Comparison of ENCODE assay signal across 21 cellular contexts in the genomic region with DNA sequence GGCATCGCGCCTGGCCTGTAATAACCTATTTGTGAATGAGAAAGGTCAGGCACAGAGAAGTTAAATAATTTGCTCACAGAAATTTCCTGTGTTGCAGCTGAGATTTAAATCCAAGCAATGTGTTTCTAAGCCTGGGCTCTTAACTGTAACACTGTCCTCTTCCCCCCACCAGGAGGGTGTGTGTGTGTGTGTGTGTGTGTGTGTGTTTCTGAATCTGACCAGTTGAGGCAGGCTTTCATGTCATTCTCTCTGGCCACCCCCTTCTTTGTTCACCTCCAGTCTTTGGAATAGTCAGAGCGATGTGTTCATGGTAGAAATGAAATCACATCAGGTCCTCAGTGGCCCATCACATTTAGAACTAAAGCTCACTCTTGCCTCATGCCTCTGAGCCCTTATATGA.
DNase-seq lines count a peak whose midpoint lies in the region; ATAC-seq and TF ChIP-seq lines count a peak whose summit lies in the region.
"Had no signal": no experiment of that assay in that cellular context is flagged by ENCODE, and none has a peak within 500 bp of the region (broad histone marks: within the 10 kb centered on the region; RNA-seq: fewer than 3 reads in every experiment).

No MANE protein-coding gene starts in this region.

- 0 out of 2 replicates have a peak, but pooled peaks have one; percentile 7 for TF ChIP-seq CTCF in 22Rv1 (IDR thresholded peaks at IDR 0.05)
- TF ChIP-seq CTCF in HEK293 (tag by site-specific recombination; IDR thresholded peaks at IDR 0.05) = peak; percentile 72
- TF ChIP-seq CTCF in brain (conservative IDR thresholded peaks at IDR 0.05) = no peak
- TF ChIP-seq CTCF in gastroesophageal sphincter (IDR thresholded peaks at IDR 0.05) = no peak
- no peak for TF ChIP-seq CTCF in natural killer cell (IDR thresholded peaks at IDR 0.05)

- intact Hi-C loops in natural killer cell (cut with micrococcal nuclease) = no loop called here

- no peaks in the 10 kb centered on the region for H3K27me3 Mint-ChIP-seq in brain
- H3K27me3 Mint-ChIP-seq in natural killer cell (ENCODE audit: low read depth in 2 of 2) = no peaks in the 10 kb centered on the region
- H3K27me3 Mint-ChIP-seq: activated CD8-positive, alpha-beta memory T cell treated with anti-CD3 and anti-CD28 coated beads, Interleukin-2, amount 10 ng/mL, durations not matched to agents 7 days and 5 days; activated naive CD8-positive, alpha-beta T cell had no signal

- no peak overlapping the region for H3K4me3 ChIP-seq in HEK293 (ENCODE audit: low read depth, low read length)
- no peak overlapping the region for H3K4me3 ChIP-seq in gastroesophageal sphincter
- H3K4me3 ChIP-seq: A549; BLaER1 treated with 17β-estradiol and CSF1 and Interleukin-3, amounts not matched to agents 10 nM and 100 nM; lung had no signal

- WGBS in gastroesophageal sphincter (ENCODE audit: low coverage in 1 of 2), 2 donors = 89 to 100% methylated on average over 3 of the region's 3 CpGs

- no peaks in the 10 kb centered on the region for H3K27me3 ChIP-seq in gastroesophageal sphincter
- H3K27me3 ChIP-seq: BLaER1 treated with 17β-estradiol and CSF1 and Interleukin-3, amounts not matched to agents 10 nM and 100 nM had no signal

- H3K9me3 Mint-ChIP-seq in brain (peaks cover 0 to 4% (median 0%) of the 10 kb centered on the region in 5 experiments), natural killer cell (no peaks in the 10 kb centered on the region)

- H3K4me1 Mint-ChIP-seq in brain (peaks cover 52% of the 10 kb centered on the region), natural killer cell (no peaks in the 10 kb centered on the region)
- H3K4me1 Mint-ChIP-seq: naive B cell had no signal

- H3K36me3 ChIP-seq in HEK293 (ENCODE audit: control insufficient read depth in 2 of 2, insufficient read depth in 1 of 2, low read length in 2 of 2) (no peaks in the 10 kb centered on the region), gastroesophageal sphincter (no peaks in the 10 kb centered on the region)

- CTCF ChIA-PET in HEK293 (lab: Yijun Ruan, JAX) = interaction anchor here (0.6 to 6.5 kb wide), 17 partner anchors 9 to 500 kb away, joined by 3 to 68 read pairs (median 3); a partner anchor contains a TSS

- no peak for TF ChIP-seq EP300 in gastroesophageal sphincter (IDR thresholded peaks at IDR 0.05)

- peak; percentile 21 for DNase-seq in kidney tubule cell (ENCODE audit: low spot score)
- DNase-seq in NCI-H2107 (lab: John Stamatoyannopoulos, UW) = no peak
- no peak for DNase-seq in natural killer cell
- DNase-seq: activated CD4-positive, alpha-beta T cell treated with anti-CD3 and anti-CD28 coated beads for 4 hours; activated CD8-positive, alpha-beta memory T cell treated with anti-CD3 and anti-CD28 coated beads, Interleukin-2, amount 10 ng/mL, durations not matched to agents 7 days and 5 days; naive B cell; NCI-H1436; NCI-H2171 treated with DMSO at 0.1 percent for 48 hours; NCI-H526 treated with DMSO at 0.1 percent for 48 hours; SW 1271 had no signal

- POLR2A ChIA-PET in HEK293 (lab: Yijun Ruan, JAX) = interaction anchor here (0.7 kb wide), 1 partner anchor 129 kb away, joined by 3 read pairs; no protein-coding TSS in a partner anchor

- H3K27ac Mint-ChIP-seq in brain (peak overlapping the region; percentile 16 to 83 (median 65)), natural killer cell (no peak overlapping the region)
- H3K27ac Mint-ChIP-seq: activated CD8-positive, alpha-beta memory T cell treated with anti-CD3 and anti-CD28 coated beads, Interleukin-2, amount 10 ng/mL, durations not matched to agents 7 days and 5 days; activated naive CD8-positive, alpha-beta T cell had no signal

- TF ChIP-seq POLR2A in gastroesophageal sphincter (IDR thresholded peaks at IDR 0.05) = no peak

- H3K4me1 ChIP-seq in HEK293 (ENCODE audit: control insufficient read depth, insufficient read depth, low read length) (no peaks in the 10 kb centered on the region), gastroesophageal sphincter (peaks cover 0 to 8% (median 0%) of the 10 kb centered on the region in 3 donors)
- H3K4me1 ChIP-seq: A549, parathyroid adenoma had no signal

- no peak overlapping the region for H3K27ac ChIP-seq in 22Rv1
- no peak overlapping the region for H3K27ac ChIP-seq in HEK293 (ENCODE audit: extremely low read depth, low read depth, low read length)
- H3K27ac ChIP-seq in gastroesophageal sphincter = no peak overlapping the region
- H3K27ac ChIP-seq: A549; BLaER1 treated with 17β-estradiol and CSF1 and Interleukin-3, amounts not matched to agents 10 nM and 100 nM; parathyroid adenoma had no signal

- ATAC-seq in gastroesophageal sphincter = no peak
- no peak for ATAC-seq in HG02970 (IDR thresholded peaks at IDR 0.05; ENCODE audit: low FRiP score, unreplicated experiment)
- no peak for ATAC-seq in natural killer cell
- ATAC-seq: sciatic nerve had no signal

- H3K4me3 Mint-ChIP-seq in brain (no peak overlapping the region), natural killer cell (no peak overlapping the region)
- H3K4me3 Mint-ChIP-seq: activated CD8-positive, alpha-beta memory T cell treated with anti-CD3 and anti-CD28 coated beads, Interleukin-2, amount 10 ng/mL, durations not matched to agents 7 days and 5 days; activated naive CD8-positive, alpha-beta T cell; naive B cell had no signal

- H3K9me3 ChIP-seq in HEK293 (ENCODE audit: control insufficient read depth, insufficient read depth, low read depth, low read length) = no peaks in the 10 kb centered on the region
- H3K9me3 ChIP-seq in gastroesophageal sphincter = no peaks in the 10 kb centered on the region

- H3K36me3 Mint-ChIP-seq in brain (peaks cover 32% of the 10 kb centered on the region), natural killer cell (no peaks in the 10 kb centered on the region)
- H3K36me3 Mint-ChIP-seq: activated CD8-positive, alpha-beta memory T cell treated with anti-CD3 and anti-CD28 coated beads, Interleukin-2, amount 10 ng/mL, durations not matched to agents 7 days and 5 days; activated naive CD8-positive, alpha-beta T cell; naive B cell had no signal

TF ChIP-seq in HEK293, 187 proteins besides CTCF, POLR2A, EP300 and RAD21:
- TF ChIP-seq, protein P1, sequence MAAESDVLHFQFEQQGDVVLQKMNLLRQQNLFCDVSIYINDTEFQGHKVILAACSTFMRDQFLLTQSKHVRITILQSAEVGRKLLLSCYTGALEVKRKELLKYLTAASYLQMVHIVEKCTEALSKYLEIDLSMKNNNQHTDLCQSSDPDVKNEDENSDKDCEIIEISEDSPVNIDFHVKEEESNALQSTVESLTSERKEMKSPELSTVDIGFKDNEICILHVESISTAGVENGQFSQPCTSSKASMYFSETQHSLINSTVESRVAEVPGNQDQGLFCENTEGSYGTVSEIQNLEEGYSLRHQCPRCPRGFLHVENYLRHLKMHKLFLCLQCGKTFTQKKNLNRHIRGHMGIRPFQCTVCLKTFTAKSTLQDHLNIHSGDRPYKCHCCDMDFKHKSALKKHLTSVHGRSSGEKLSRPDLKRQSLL (tag by site-specific recombination; IDR thresholded peaks at IDR 0.05) = no peak
- TF ChIP-seq ZNF521 (tag by site-specific recombination; IDR thresholded peaks at IDR 0.05) (no peak), OSR2 (tag by site-specific recombination; IDR thresholded peaks at IDR 0.05) (no peak), SALL2 (tag by site-specific recombination; IDR thresholded peaks at IDR 0.05; ENCODE audit: borderline replicate concordance) (no peak), ZNF169 (tag by site-specific recombination; IDR thresholded peaks at IDR 0.05) (no peak), ZNF221 (tag by site-specific recombination; IDR thresholded peaks at IDR 0.05; ENCODE audit: borderline replicate concordance) (no peak), ZNF629 (tag by site-specific recombination; IDR thresholded peaks at IDR 0.05) (no peak), GLIS1 (tag by site-specific recombination; IDR thresholded peaks at IDR 0.05) (no peak), ZNF24 (tag by site-specific recombination; IDR thresholded peaks at IDR 0.05) (no peak), BCL11A (tag by site-specific recombination; IDR thresholded peaks at IDR 0.05; ENCODE audit: low read depth) (no peak), ZNF792 (tag by site-specific recombination; IDR thresholded peaks at IDR 0.05) (no peak)
- TF ChIP-seq, protein P2, sequence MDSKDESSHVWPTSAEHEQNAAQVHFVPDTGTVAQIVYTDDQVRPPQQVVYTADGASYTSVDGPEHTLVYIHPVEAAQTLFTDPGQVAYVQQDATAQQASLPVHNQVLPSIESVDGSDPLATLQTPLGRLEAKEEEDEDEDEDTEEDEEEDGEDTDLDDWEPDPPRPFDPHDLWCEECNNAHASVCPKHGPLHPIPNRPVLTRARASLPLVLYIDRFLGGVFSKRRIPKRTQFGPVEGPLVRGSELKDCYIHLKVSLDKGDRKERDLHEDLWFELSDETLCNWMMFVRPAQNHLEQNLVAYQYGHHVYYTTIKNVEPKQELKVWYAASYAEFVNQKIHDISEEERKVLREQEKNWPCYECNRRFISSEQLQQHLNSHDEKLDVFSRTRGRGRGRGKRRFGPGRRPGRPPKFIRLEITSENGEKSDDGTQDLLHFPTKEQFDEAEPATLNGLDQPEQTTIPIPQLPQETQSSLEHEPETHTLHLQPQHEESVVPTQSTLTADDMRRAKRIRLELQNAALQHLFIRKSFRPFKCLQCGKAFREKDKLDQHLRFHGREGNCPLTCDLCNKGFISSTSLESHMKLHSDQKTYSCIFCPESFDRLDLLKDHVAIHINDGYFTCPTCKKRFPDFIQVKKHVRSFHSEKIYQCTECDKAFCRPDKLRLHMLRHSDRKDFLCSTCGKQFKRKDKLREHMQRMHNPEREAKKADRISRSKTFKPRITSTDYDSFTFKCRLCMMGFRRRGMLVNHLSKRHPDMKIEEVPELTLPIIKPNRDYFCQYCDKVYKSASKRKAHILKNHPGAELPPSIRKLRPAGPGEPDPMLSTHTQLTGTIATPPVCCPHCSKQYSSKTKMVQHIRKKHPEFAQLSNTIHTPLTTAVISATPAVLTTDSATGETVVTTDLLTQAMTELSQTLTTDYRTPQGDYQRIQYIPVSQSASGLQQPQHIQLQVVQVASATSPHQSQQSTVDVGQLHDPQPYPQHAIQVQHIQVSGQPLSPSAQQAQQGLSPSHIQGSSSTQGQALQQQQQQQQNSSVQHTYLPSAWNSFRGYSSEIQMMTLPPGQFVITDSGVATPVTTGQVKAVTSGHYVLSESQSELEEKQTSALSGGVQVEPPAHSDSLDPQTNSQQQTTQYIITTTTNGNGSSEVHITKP (tag by site-specific recombination; IDR thresholded peaks at IDR 0.05) = no peak

Comparison
In these comparisons a context has a peak if more than half of its experiments do, and no peak if none do; other contexts are left out.
1. CTCF ChIP-seq: peak in 22Rv1 (single experiment) and HEK293 (single experiment); none in brain (0 of 2), gastroesophageal sphincter (0 of 4) and natural killer cell (single experiment).
2. H3K27ac Mint-ChIP-seq: peak in brain (5 of 5); none in natural killer cell (0 of 2).